Comparison of ENCODE assay signal across 8 cellular contexts in the genomic region with DNA sequence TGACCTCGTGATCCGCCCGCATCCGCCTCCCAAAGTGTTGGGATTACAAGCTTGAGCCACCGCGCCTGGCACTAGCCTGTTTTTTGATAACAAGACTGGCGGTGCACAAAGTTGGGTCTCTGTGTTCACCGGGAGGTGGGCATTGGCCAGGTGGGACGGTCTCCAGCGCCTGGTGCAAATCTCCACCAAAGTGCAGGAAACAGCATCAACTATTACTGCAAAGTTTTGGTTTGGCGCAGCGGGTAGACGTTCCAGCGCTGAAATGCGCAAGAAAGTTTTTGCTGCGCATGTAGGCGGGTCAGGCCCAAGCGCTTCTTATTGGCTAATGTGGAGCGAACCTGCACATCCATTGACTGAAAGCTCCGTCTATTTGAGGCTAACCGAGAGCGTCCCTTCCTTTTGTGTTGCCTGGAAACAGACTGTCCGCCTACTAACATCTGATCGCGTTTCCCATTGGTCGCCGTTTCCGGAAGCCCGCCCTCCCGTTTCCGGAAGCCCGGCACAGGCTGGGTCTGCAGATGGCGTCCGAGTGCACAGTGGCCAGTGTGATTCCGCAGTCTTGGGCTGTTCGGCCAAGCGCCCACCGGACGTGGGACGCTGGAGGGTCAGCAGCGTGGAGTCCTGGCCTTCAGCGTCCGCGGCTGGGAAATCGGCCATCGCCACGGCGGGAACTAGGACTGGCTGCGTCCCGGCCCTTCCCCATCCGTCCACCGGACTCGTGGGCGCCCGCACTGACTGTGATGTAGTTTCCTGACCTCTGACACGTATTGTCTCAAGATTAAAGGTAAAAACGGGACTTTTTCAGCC. TPM values are rescaled to one million over a fixed set of nuclear protein-coding genes. Genes with fewer than 3 reads are reported as not detected.
DNase-seq lines count a peak whose midpoint lies in the region; ATAC-seq and TF ChIP-seq lines count a peak whose summit lies in the region.

No MANE protein-coding gene starts in this region.

- H3K4me3 ChIP-seq in BE2C (ENCODE audit: low read depth, low read length) (peak overlapping the region; percentile 95), colonic mucosa (peak overlapping the region; percentile 78)

- H3K4me1 ChIP-seq in BE2C (no peaks in the 10 kb centered on the region), colonic mucosa (peaks cover 6% of the 10 kb centered on the region)

- peak; percentile 96 for ATAC-seq in HG03439 (IDR thresholded peaks at IDR 0.05; ENCODE audit: unreplicated experiment)

- no peaks in the 10 kb centered on the region for H3K9me3 ChIP-seq in BE2C
- no peaks in the 10 kb centered on the region for H3K9me3 ChIP-seq in colonic mucosa

- DNase-seq in BE2C: peak; percentile 94
- DNase-seq in NCI-H510A treated with DMSO at 0.1 percent for 48 hours (lab: John Stamatoyannopoulos, UW): peak; percentile 97
- DNase-seq in activated CD4-positive, alpha-beta T cell treated with anti-CD3 and anti-CD28 coated beads for 4 hours: peak; percentile 88 to 90
- peak; percentile 97 for DNase-seq in colonic mucosa
- peak; percentile 83 to 85 for DNase-seq in stimulated activated CD4-positive, alpha-beta T cell treated with anti-CD3 and anti-CD28 coated beads, Interleukin-1b, Interleukin-23, amount 100 ng/mL, for 4 hours (ENCODE audit: low read depth in 2 of 2)

- peaks cover 6% of the 10 kb centered on the region; the same call in 1 of the 2 replicates for H3K36me3 ChIP-seq in BE2C
- no peaks in the 10 kb centered on the region for H3K36me3 ChIP-seq in colonic mucosa

- peak overlapping the region; percentile 72 for H3K27ac ChIP-seq in colonic mucosa
- H3K27ac ChIP-seq in layer of hippocampus (ENCODE audit: low read depth, low read length): peak overlapping the region; percentile 86

- TF ChIP-seq CTCF in BE2C (IDR thresholded peaks at IDR 0.05; ENCODE audit: low read depth, low read length) (peak; percentile 32), colonic mucosa (IDR thresholded peaks at IDR 0.05) (no peak)

- intact Hi-C loops in colonic mucosa (cut with DNase I): no loop called here

- peak; percentile 84 for TF ChIP-seq POLR2A in GM19193 (IDR thresholded peaks at IDR 0.05; ENCODE audit: extremely low read depth, insufficient read depth, insufficient read length)

- no peaks in the 10 kb centered on the region for H3K27me3 ChIP-seq in BE2C
- no peaks in the 10 kb centered on the region for H3K27me3 ChIP-seq in colonic mucosa
- no peaks in the 10 kb centered on the region for H3K27me3 ChIP-seq in layer of hippocampus (ENCODE audit: control insufficient read depth, insufficient read depth, low read length)

- H3K9ac ChIP-seq in colonic mucosa (ENCODE audit: low read depth in 2 of 2, low read length in 2 of 2): peak overlapping the region; percentile 64 to 80

RNA-seq across cellular contexts. Expression of a gene that starts 53.3 kb away (rescaled TPM):
- 1.5 TPM for polyA plus RNA-seq in BE2C (2012; ENCODE audit: insufficient read depth, insufficient read length, low read depth)
- 1 to 10 TPM; 2.4 to 3.0 TPM for total RNA-seq in colonic mucosa

Comparison
In these comparisons a context has a peak if more than half of its experiments do, and no peak if none do; other contexts are left out.
1. Peak in every context shown above with its lines: DNase-seq, ATAC-seq, H3K4me3 ChIP-seq and H3K27ac ChIP-seq.